19 cellular contexts compared by ENCODE assay signal in genomic region chr7:71538210-71538609, GRCh38.
"Had no signal": no experiment of that assay in that cellular context is flagged by ENCODE, and none has a peak within 500 bp of the region (broad histone marks: within the 10 kb centered on the region; RNA-seq: fewer than 3 reads in every experiment).

No MANE protein-coding gene starts in this region.

- H3K27me3 Mint-ChIP-seq: naive B cell; stimulated activated naive B cell treated with anti-CD40 and anti-IgM and Interleukin-4, amounts not matched to agents 10 μg/mL and 1 μg/mL and 100 μg/mL, for 72 hours; stimulated activated naive CD8-positive, alpha-beta T cell treated with anti-CD3 and anti-CD28 coated beads, Interleukin-15, amount 100 ng/mL, for 72 hours had no signal

- H3K27me3 ChIP-seq: foreskin keratinocyte, spleen, testis, tibial nerve, upper lobe of right lung, vagina had no signal

- H3K27ac ChIP-seq: foreskin keratinocyte, spleen, testis, tibial nerve, upper lobe of right lung, vagina had no signal

- ATAC-seq: foreskin keratinocyte; left colon; sciatic nerve; stimulated activated naive B cell treated with anti-CD40 and anti-IgM and Interleukin-4, amounts not matched to agents 10 μg/mL and 1 μg/mL and 100 μg/mL, for 72 hours; stimulated activated naive CD8-positive, alpha-beta T cell treated with anti-CD3 and anti-CD28 coated beads, Interleukin-15, amount 100 ng/mL, for 72 hours; upper lobe of right lung had no signal

- H3K4me3 ChIP-seq: spleen, testis, tibial nerve, upper lobe of right lung, vagina had no signal

- H3K36me3 Mint-ChIP-seq: naive B cell; stimulated activated naive B cell treated with anti-CD40 and anti-IgM and Interleukin-4, amounts not matched to agents 10 μg/mL and 1 μg/mL and 100 μg/mL, for 72 hours had no signal

- H3K4me1 Mint-ChIP-seq: naive B cell; stimulated activated naive B cell treated with anti-CD40 and anti-IgM and Interleukin-4, amounts not matched to agents 10 μg/mL and 1 μg/mL and 100 μg/mL, for 72 hours; stimulated activated naive CD8-positive, alpha-beta T cell treated with anti-CD3 and anti-CD28 coated beads, Interleukin-15, amount 100 ng/mL, for 72 hours had no signal

- H3K36me3 ChIP-seq: spleen, tibial nerve, upper lobe of right lung, vagina had no signal

- H3K27ac Mint-ChIP-seq: endodermal cell; naive B cell; nephron; stimulated activated naive B cell treated with anti-CD40 and anti-IgM and Interleukin-4, amounts not matched to agents 10 μg/mL and 1 μg/mL and 100 μg/mL, for 72 hours; stimulated activated naive CD8-positive, alpha-beta T cell treated with anti-CD3 and anti-CD28 coated beads, Interleukin-15, amount 100 ng/mL, for 72 hours had no signal

- H3K9me3 ChIP-seq: testis, tibial nerve, upper lobe of right lung, vagina had no signal

- H3K4me1 ChIP-seq: foreskin keratinocyte, spleen, upper lobe of right lung, vagina had no signal

- DNase-seq: dermis blood vessel endothelial cell; endodermal cell; erythroblast; foreskin keratinocyte; left colon; mesendoderm; naive B cell; posterior cingulate gyrus; spleen; stimulated activated CD4-positive, alpha-beta T cell treated with anti-CD3 and anti-CD28 coated beads, Interleukin-2, amount 100 ng/mL, for 24 hours; stimulated activated CD4-positive, alpha-beta T cell treated with anti-CD3 and anti-CD28 coated beads, Interleukin-4, amount 100 ng/mL, for 4 hours; stimulated activated naive B cell treated with anti-CD40 and anti-IgM and Interleukin-4, amounts not matched to agents 10 μg/mL and 1 μg/mL and 100 μg/mL, for 72 hours; stimulated activated naive CD8-positive, alpha-beta T cell treated with anti-CD3 and anti-CD28 coated beads, Interleukin-15, amount 100 ng/mL, for 72 hours; testis; upper lobe of right lung had no signal

- H3K4me3 Mint-ChIP-seq: endodermal cell; naive B cell; nephron; stimulated activated naive B cell treated with anti-CD40 and anti-IgM and Interleukin-4, amounts not matched to agents 10 μg/mL and 1 μg/mL and 100 μg/mL, for 72 hours; stimulated activated naive CD8-positive, alpha-beta T cell treated with anti-CD3 and anti-CD28 coated beads, Interleukin-15, amount 100 ng/mL, for 72 hours had no signal
